Comparison of ENCODE assay signal across 1 cellular context in the genomic region with DNA sequence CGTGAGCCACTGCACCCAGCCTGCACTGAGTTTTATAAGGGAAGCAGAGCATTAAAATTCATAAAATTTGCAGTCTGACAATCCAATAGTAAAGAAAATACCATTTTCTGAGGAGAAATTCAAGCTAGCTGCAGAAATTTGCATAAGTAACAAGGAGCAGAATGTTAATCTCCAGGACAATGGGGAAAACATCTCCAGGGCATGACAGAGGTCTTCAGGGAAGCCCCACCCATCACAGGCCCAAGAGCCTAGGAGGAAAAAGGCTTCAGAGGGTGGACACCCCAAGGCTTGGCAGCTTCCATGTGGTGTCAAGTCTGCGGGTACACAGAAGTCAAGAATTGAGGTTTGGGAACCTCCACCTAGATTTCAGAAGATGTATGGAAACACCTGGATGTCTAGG.
TF ChIP-seq lines count a peak whose summit lies in the region.

No MANE protein-coding gene starts in this region.

TF ChIP-seq in GM23338, 12 proteins besides CTCF, POLR2A, EP300 and RAD21 (continued from another document):
- TF ChIP-seq REST (IDR thresholded peaks at IDR 0.05; ENCODE audit: unreplicated experiment): no peak
